Comparison of ENCODE assay signal across 18 cellular contexts in genomic region chr14:37637341-37637740, GRCh38.
DNase-seq lines count a peak whose midpoint lies in the region; ATAC-seq and TF ChIP-seq lines count a peak whose summit lies in the region.
"Had no signal": no experiment of that assay in that cellular context is flagged by ENCODE, and none has a peak within 500 bp of the region (broad histone marks: within the 10 kb centered on the region; RNA-seq: fewer than 3 reads in every experiment).

No MANE protein-coding gene starts in this region.

- TF ChIP-seq EP300 in Ishikawa (IDR thresholded peaks at IDR 0.05; ENCODE audit: borderline replicate concordance): no peak

- DNase-seq in NCI-H2029 (lab: John Stamatoyannopoulos, UW) (peak; percentile 16), NCI-H2029 treated with DMSO at 0.1 percent for 48 hours (lab: John Stamatoyannopoulos, UW) (no peak), NCI-H69 (lab: John Stamatoyannopoulos, UW) (peak; percentile 15), left kidney (ENCODE audit: low read depth, low spot score) (peak; percentile 37)
- DNase-seq in activated CD4-positive, alpha-beta T cell treated with anti-CD3 and anti-CD28 coated beads, Interleukin-2, amount 50 U/mL, for 1 hour: no peak
- DNase-seq: 8988T; CD8-positive, alpha-beta T cell; GF-D8; H9; KBM-7; NCI-H1092; NCI-H1436; NCI-H187 treated with DMSO at 0.1 percent for 48 hours; NCI-H82; OCI-M1; T-cell had no signal

- no peak for TF ChIP-seq RAD21 in Ishikawa (IDR thresholded peaks at IDR 0.05; ENCODE audit: low read depth)

- no peak for ATAC-seq in HG02970 (IDR thresholded peaks at IDR 0.05; ENCODE audit: low FRiP score, unreplicated experiment)
- ATAC-seq: CD8-positive, alpha-beta T cell; T-cell had no signal

TF ChIP-seq in Ishikawa, 13 proteins besides CTCF, POLR2A, EP300 and RAD21:
- TF ChIP-seq MAX (IDR thresholded peaks at IDR 0.05): peak; percentile 19; the same call in 1 of the 2 replicates
- TF ChIP-seq YY1 (IDR thresholded peaks at IDR 0.05; ENCODE audit: low read depth): no peak
TF ChIP-seq in Ishikawa: peak in this region for 1.

Comparison
In these comparisons a context has a peak if more than half of its experiments do, and no peak if none do; other contexts are left out.
1. DNase-seq: peak in NCI-H2029 (single experiment), NCI-H69 (single experiment) and left kidney (single experiment); none in NCI-H2029 treated with DMSO at 0.1 percent for 48 hours (single experiment) and activated CD4-positive, alpha-beta T cell treated with anti-CD3 and anti-CD28 coated beads, Interleukin-2, amount 50 U/mL, for 1 hour (single experiment).